ENCODE assay signal across 8 cellular contexts in genomic region chr10:100009283-100009792, GRCh38. TPM values are rescaled to one million over a fixed set of nuclear protein-coding genes. Genes with fewer than 3 reads are reported as not detected.
DNase-seq lines count a peak whose midpoint lies in the region; ATAC-seq, FAIRE-seq and TF ChIP-seq lines count a peak whose summit lies in the region.

No MANE protein-coding gene starts in this region.

- no peaks in the 10 kb centered on the region for H3K36me3 Mint-ChIP-seq in stimulated activated naive CD8-positive, alpha-beta T cell treated with anti-CD3 and anti-CD28 coated beads, Interleukin-15, Interleukin-2, amounts not matched to agents 100 ng/mL and 50 ng/mL, for 24 hours (ENCODE audit: low read depth)

- H4K20me1 ChIP-seq in BLaER1 treated with 17β-estradiol and CSF1 and Interleukin-3, amounts not matched to agents 10 nM and 100 nM = peaks cover 0 to 15% (median 0%) of the 10 kb centered on the region in 11 experiments; a peak in 2 of 22 replicates

- H3K27ac Mint-ChIP-seq in stimulated activated naive CD8-positive, alpha-beta T cell treated with anti-CD3 and anti-CD28 coated beads, Interleukin-15, Interleukin-2, amounts not matched to agents 100 ng/mL and 50 ng/mL, for 24 hours = peak overlapping the region; percentile 47

- H3K36me3 ChIP-seq in BLaER1 treated with 17β-estradiol and CSF1 and Interleukin-3, amounts not matched to agents 10 nM and 100 nM = no peaks in the 10 kb centered on the region
- H3K36me3 ChIP-seq in breast epithelium = no peaks in the 10 kb centered on the region
- H3K36me3 ChIP-seq in kidney (ENCODE audit: control insufficient read depth in 1 of 2, insufficient read depth in 2 of 2, low read length in 2 of 2) = no peaks in the 10 kb centered on the region

- peak overlapping the region; percentile 31 to 70 (median 63); a peak in 21 of 22 replicates for H3K27ac ChIP-seq in BLaER1 treated with 17β-estradiol and CSF1 and Interleukin-3, amounts not matched to agents 10 nM and 100 nM
- H3K27ac ChIP-seq in breast epithelium (peak overlapping the region; percentile 76 to 95), kidney (ENCODE audit: low read depth in 2 of 2, low read length in 2 of 2) (peak overlapping the region; percentile 70 to 74)

- no peaks in the 10 kb centered on the region for H3K9me3 Mint-ChIP-seq in stimulated activated naive CD8-positive, alpha-beta T cell treated with anti-CD3 and anti-CD28 coated beads, Interleukin-15, Interleukin-2, amounts not matched to agents 100 ng/mL and 50 ng/mL, for 24 hours

- no peak for FAIRE-seq in GM18507 (lab: Jason Lieb, UNC)
- FAIRE-seq in kidney (lab: Jason Lieb, UNC) = no peak

- peak overlapping the region; percentile 88 to 99 (median 92) for H3K4me2 ChIP-seq in BLaER1 treated with 17β-estradiol and CSF1 and Interleukin-3, amounts not matched to agents 10 nM and 100 nM

- TF ChIP-seq CTCF in breast epithelium (IDR thresholded peaks at IDR 0.05) (no peak), kidney (IDR thresholded peaks at IDR 0.05; ENCODE audit: borderline replicate concordance, extremely low read depth, insufficient read depth) (peak; percentile 57)

- peak; percentile 30 for DNase-seq in GM18507 (ENCODE audit: extremely low spot score, insufficient read length, low read depth)
- peak; percentile 45 to 72 for DNase-seq in NOMO-1 (lab: John Stamatoyannopoulos, UW; ENCODE audit: unreplicated experiment in 2 of 2)
- DNase-seq in breast epithelium (ENCODE audit: low spot score in 2 of 2) = no peak
- no peak for DNase-seq in kidney
- DNase-seq in NCI-H2107 treated with DMSO at 0.1 percent for 48 hours (lab: John Stamatoyannopoulos, UW; ENCODE audit: unreplicated experiment) = no peak

- peak overlapping the region; percentile 87 for H3K4me3 Mint-ChIP-seq in stimulated activated naive CD8-positive, alpha-beta T cell treated with anti-CD3 and anti-CD28 coated beads, Interleukin-15, Interleukin-2, amounts not matched to agents 100 ng/mL and 50 ng/mL, for 24 hours

- intact Hi-C loops in breast epithelium (cut with DNase I; ENCODE audit: low total_unique reads) (no loop called here), kidney (cut with DNase I) (no loop called here)

- ATAC-seq in HG02885 (IDR thresholded peaks at IDR 0.05; ENCODE audit: poor library complexity, unreplicated experiment) = peak; percentile 60

- no peaks in the 10 kb centered on the region for H3K27me3 ChIP-seq in BLaER1 treated with 17β-estradiol and CSF1 and Interleukin-3, amounts not matched to agents 10 nM and 100 nM
- no peaks in the 10 kb centered on the region for H3K27me3 ChIP-seq in breast epithelium

- peaks cover 29 to 48% (median 41%) of the 10 kb centered on the region in 10 experiments for H3K4me1 ChIP-seq in BLaER1 treated with 17β-estradiol and CSF1 and Interleukin-3, amounts not matched to agents 10 nM and 100 nM
- peaks cover 3% of the 10 kb centered on the region in 2 donors for H3K4me1 ChIP-seq in breast epithelium
- peaks cover 10 to 12% of the 10 kb centered on the region in 2 donors for H3K4me1 ChIP-seq in kidney (ENCODE audit: control insufficient read depth in 1 of 2, insufficient read depth in 1 of 2, low read depth in 1 of 2, low read length in 2 of 2)

- peaks cover 6% of the 10 kb centered on the region for H3K27me3 Mint-ChIP-seq in stimulated activated naive CD8-positive, alpha-beta T cell treated with anti-CD3 and anti-CD28 coated beads, Interleukin-15, Interleukin-2, amounts not matched to agents 100 ng/mL and 50 ng/mL, for 24 hours

- H3K4me3 ChIP-seq in BLaER1 treated with 17β-estradiol and CSF1 and Interleukin-3, amounts not matched to agents 10 nM and 100 nM = peak overlapping the region; percentile 70 to 87 (median 80)
- peak overlapping the region; percentile 62 to 77 (median 74) for H3K4me3 ChIP-seq in breast epithelium
- H3K4me3 ChIP-seq in kidney (ENCODE audit: low read length in 2 of 2) = peak overlapping the region; percentile 87 to 94

- peaks cover 67% of the 10 kb centered on the region for H3K4me1 Mint-ChIP-seq in stimulated activated naive CD8-positive, alpha-beta T cell treated with anti-CD3 and anti-CD28 coated beads, Interleukin-15, Interleukin-2, amounts not matched to agents 100 ng/mL and 50 ng/mL, for 24 hours (ENCODE audit: low read depth)

- H3K9me3 ChIP-seq in BLaER1 treated with 17β-estradiol and CSF1 and Interleukin-3, amounts not matched to agents 10 nM and 100 nM (replicated peaks in 1 of 11) = 0 out of 22 replicates have a peak, but pooled peaks cover 0 to 1% (median 0%) of the 10 kb centered on the region in 11 experiments
- H3K9me3 ChIP-seq in breast epithelium (no peaks in the 10 kb centered on the region), kidney (ENCODE audit: control insufficient read depth in 1 of 2, low read length in 2 of 2) (no peaks in the 10 kb centered on the region)

- no peak for TF ChIP-seq POLR2A in breast epithelium (IDR thresholded peaks at IDR 0.05)

- peak overlapping the region; percentile 71 to 89 (median 81) for H3K9ac ChIP-seq in BLaER1 treated with 17β-estradiol and CSF1 and Interleukin-3, amounts not matched to agents 10 nM and 100 nM
- peak overlapping the region; percentile 35 to 82 for H3K9ac ChIP-seq in kidney (ENCODE audit: low read length in 2 of 2)

RNA-seq across cellular contexts. Expression of gene DNMBP, which starts 0.4 kb away (rescaled TPM):
- total RNA-seq in breast epithelium (10 to 100 TPM; 15.1 to 20.6 (median 15.5) TPM), kidney (23.7 TPM)
- polyA plus RNA-seq in kidney (ENCODE audit: insufficient read depth, low read depth, low replicate concordance) = 11.6 TPM

Comparison
In these comparisons a context has a peak if more than half of its experiments do, and no peak if none do; other contexts are left out.
1. DNase-seq: peak in GM18507 (single experiment) and NOMO-1 (2 of 2); none in breast epithelium (0 of 2), kidney (single experiment) and NCI-H2107 treated with DMSO at 0.1 percent for 48 hours (single experiment).
2. Peak in every context shown above with its lines, with median percentiles within 50 percentile points of each other: H3K27ac ChIP-seq and H3K4me3 ChIP-seq.